ENCODE assay signal across 14 cellular contexts in genomic region chr1:40739455-40740008, GRCh38. TPM values are rescaled to one million over a fixed set of nuclear protein-coding genes. Genes with fewer than 3 reads are reported as not detected.
DNase-seq lines count a peak whose midpoint lies in the region; ATAC-seq and TF ChIP-seq lines count a peak whose summit lies in the region.
"Had no signal": no experiment of that assay in that cellular context is flagged by ENCODE, and none has a peak within 500 bp of the region (broad histone marks: within the 10 kb centered on the region; RNA-seq: fewer than 3 reads in every experiment).

No MANE protein-coding gene starts in this region.

- no peaks in the 10 kb centered on the region for H3K27me3 ChIP-seq in CD4-positive, CD25-positive, alpha-beta regulatory T cell (ENCODE audit: control insufficient read depth, insufficient read depth, low read length)
- no peaks in the 10 kb centered on the region for H3K27me3 ChIP-seq in gastrocnemius medialis
- no peaks in the 10 kb centered on the region for H3K27me3 ChIP-seq in prostate gland (replicated peaks; ENCODE audit: insufficient read depth)
- H3K27me3 ChIP-seq in brain microvascular endothelial cell (replicated peaks): no peaks in the 10 kb centered on the region
- H3K27me3 ChIP-seq: hepatocyte, MG63 had no signal

- TF ChIP-seq CTCF in fibroblast of mammary gland (conservative IDR thresholded peaks at IDR 0.05; ENCODE audit: control insufficient read depth, insufficient read depth, low read depth, low read length) (no peak), gastrocnemius medialis (IDR thresholded peaks at IDR 0.05 in 4 of 5, conservative IDR thresholded peaks at IDR 0.05 in 1 of 5) (no peak), prostate gland (IDR thresholded peaks at IDR 0.05) (no peak), brain microvascular endothelial cell (IDR thresholded peaks at IDR 0.05; ENCODE audit: low read depth, low read length, missing control alignments) (no peak)

- no peaks in the 10 kb centered on the region for H3K9me3 Mint-ChIP-seq in CD4-positive, CD25-positive, alpha-beta regulatory T cell

- H3K27me3 Mint-ChIP-seq in CD4-positive, CD25-positive, alpha-beta regulatory T cell: no peaks in the 10 kb centered on the region
- H3K27me3 Mint-ChIP-seq: progenitor cell of endocrine pancreas had no signal

- peaks cover 40% of the 10 kb centered on the region for H3K36me3 Mint-ChIP-seq in CD4-positive, CD25-positive, alpha-beta regulatory T cell

- in situ Hi-C loops in gastrocnemius medialis (cut with MboI; ENCODE audit: low sequenced_read_pairs in 4 of 4): no loop called here
- in situ Hi-C loops in brain microvascular endothelial cell (cut with HindIII; ENCODE audit: low pct_ligation_motif_present, low sequenced_read_pairs): no loop called here

- H3K9me3 ChIP-seq in CD4-positive, CD25-positive, alpha-beta regulatory T cell (ENCODE audit: control insufficient read depth in 2 of 2, low read length in 2 of 2): no peaks in the 10 kb centered on the region
- H3K9me3 ChIP-seq in gastrocnemius medialis (no peaks in the 10 kb centered on the region), prostate gland (no peaks in the 10 kb centered on the region)

- H3K27ac Mint-ChIP-seq in CD4-positive, CD25-positive, alpha-beta regulatory T cell: peak overlapping the region in 2 of 3 donors; percentile 28 to 67

- 86% methylated on average over 3 of the region's 3 CpGs for WGBS in prostate gland

- ATAC-seq in CD4-positive, CD25-positive, alpha-beta regulatory T cell (ENCODE audit: low read depth in 2 of 2): no peak
- ATAC-seq in gastrocnemius medialis: no peak

- H3K4me3 ChIP-seq in CD4-positive, CD25-positive, alpha-beta regulatory T cell (ENCODE audit: low read depth, low read length): no peak overlapping the region
- H3K4me3 ChIP-seq in fibroblast of mammary gland (ENCODE audit: control insufficient read depth, low read depth, low read length): no peak overlapping the region
- H3K4me3 ChIP-seq in gastrocnemius medialis: no peak overlapping the region
- H3K4me3 ChIP-seq in prostate gland: no peak overlapping the region
- no peak overlapping the region for H3K4me3 ChIP-seq in brain microvascular endothelial cell (ENCODE audit: low read depth, low read length)
- H3K4me3 ChIP-seq: hepatocyte, MG63 had no signal

- H3K27ac ChIP-seq in CD4-positive, CD25-positive, alpha-beta regulatory T cell (ENCODE audit: insufficient read depth, low read length, poor library complexity, severe bottlenecking): no peak overlapping the region
- peak overlapping the region; percentile 37 to 68 (median 62) for H3K27ac ChIP-seq in gastrocnemius medialis
- no peak overlapping the region for H3K27ac ChIP-seq in prostate gland
- H3K27ac ChIP-seq in brain microvascular endothelial cell: no peak overlapping the region

- H3K4me1 Mint-ChIP-seq in CD4-positive, CD25-positive, alpha-beta regulatory T cell: peaks cover 29 to 59% (median 49%) of the 10 kb centered on the region in 4 donors

- H3K36me3 ChIP-seq in CD4-positive, CD25-positive, alpha-beta regulatory T cell (ENCODE audit: control insufficient read depth, insufficient read depth, low read length): peaks cover 45% of the 10 kb centered on the region
- H3K36me3 ChIP-seq in gastrocnemius medialis: peaks cover 0 to 12% of the 10 kb centered on the region in 2 donors
- no peaks in the 10 kb centered on the region for H3K36me3 ChIP-seq in prostate gland
- H3K36me3 ChIP-seq in brain microvascular endothelial cell (replicated peaks): peaks cover 7% of the 10 kb centered on the region

- no peak for DNase-seq in CD4-positive, CD25-positive, alpha-beta regulatory T cell
- DNase-seq in HCEC 1CT (peak; percentile 70), fibroblast of mammary gland (ENCODE audit: low read depth) (peak; percentile 62), gastrocnemius medialis (no peak), prostate gland (ENCODE audit: low spot score) (no peak), brain microvascular endothelial cell (no peak), HPDE6-E6E7 (ENCODE audit: extremely low spot score) (no peak)
- DNase-seq: activated CD8-positive, alpha-beta memory T cell treated with anti-CD3 and anti-CD28 coated beads for 24 hours; activated effector memory CD4-positive, alpha-beta T cell treated with Interleukin-2 at 50 U/mL for 16 hours; MG63; NCI-H2029; NCI-H524 treated with DMSO at 0.1 percent for 48 hours had no signal

- H3K4me1 ChIP-seq in CD4-positive, CD25-positive, alpha-beta regulatory T cell (ENCODE audit: control insufficient read depth, insufficient read depth, low read length, poor library complexity, severe bottlenecking): peaks cover 11% of the 10 kb centered on the region
- H3K4me1 ChIP-seq in gastrocnemius medialis: peaks cover 59 to 67% of the 10 kb centered on the region in 2 donors
- peaks cover 3% of the 10 kb centered on the region for H3K4me1 ChIP-seq in prostate gland (replicated peaks)

- intact Hi-C loops in gastrocnemius medialis (cut with DNase I; ENCODE audit: low total_unique reads): no loop called here
- intact Hi-C loops in prostate gland (cut with DNase I): no loop called here

- TF ChIP-seq POLR2A in gastrocnemius medialis (IDR thresholded peaks at IDR 0.05) (no peak), prostate gland (IDR thresholded peaks at IDR 0.05) (no peak)

- no peak overlapping the region for H3K4me3 Mint-ChIP-seq in CD4-positive, CD25-positive, alpha-beta regulatory T cell

RNA-seq across cellular contexts. Expression of gene KCNQ4, which starts 44.1 kb away (rescaled TPM):
- total RNA-seq in CD4-positive, CD25-positive, alpha-beta regulatory T cell: 0.44 TPM
- under 1 TPM in 3 of 4 donors, not detected in 1; 0.10 to 0.25 (median 0.13) TPM for polyA plus RNA-seq in CD4-positive, CD25-positive, alpha-beta regulatory T cell
- total RNA-seq in gastrocnemius medialis: 1 to 10 TPM; 2.9 to 8.2 (median 3.5) TPM
- total RNA-seq in prostate gland: 1 to 10 TPM; 1.8 to 3.1 TPM
- total RNA-seq: hepatocyte had no signal
- polyA plus RNA-seq: hepatocyte had no signal

RNA-seq across cellular contexts. Expression of gene NFYC, which starts 48.0 kb away (rescaled TPM):
- total RNA-seq in CD4-positive, CD25-positive, alpha-beta regulatory T cell: 61.1 TPM
- polyA plus RNA-seq in CD4-positive, CD25-positive, alpha-beta regulatory T cell: 10 to 100 TPM; 51.2 to 59.0 (median 56.1) TPM
- 10 to 100 TPM; 45.3 to 58.6 (median 57.4) TPM for total RNA-seq in gastrocnemius medialis
- 10 to 100 TPM; 54.9 to 93.8 TPM for total RNA-seq in prostate gland

Comparison
In these comparisons a context has a peak if more than half of its experiments do, and no peak if none do; other contexts are left out.
1. DNase-seq: peak in HCEC 1CT (single experiment) and fibroblast of mammary gland (single experiment); none in CD4-positive, CD25-positive, alpha-beta regulatory T cell (0 of 3), gastrocnemius medialis (0 of 2), prostate gland (single experiment), brain microvascular endothelial cell (single experiment) and HPDE6-E6E7 (single experiment).
2. H3K27ac ChIP-seq: peak in gastrocnemius medialis (4 of 4); none in CD4-positive, CD25-positive, alpha-beta regulatory T cell (single experiment), prostate gland (0 of 2) and brain microvascular endothelial cell (single experiment).